ENCODE assay signal across 7 cellular contexts in genomic region chr2:219521066-219521880, GRCh38. TPM values are rescaled to one million over a fixed set of nuclear protein-coding genes. Genes with fewer than 3 reads are reported as not detected.
DNase-seq lines count a peak whose midpoint lies in the region; ATAC-seq and TF ChIP-seq lines count a peak whose summit lies in the region.

No MANE protein-coding gene starts in this region.

- TF ChIP-seq CTCF in LNCAP (IDR thresholded peaks at IDR 0.05) (peak; percentile 50), adrenal gland (IDR thresholded peaks at IDR 0.05) (peak; percentile 43 to 65 (median 58)), vagina (IDR thresholded peaks at IDR 0.05) (peak; percentile 9 to 48 (median 28))

- H3K27me3 ChIP-seq in adrenal gland = peaks cover 52% of the 10 kb centered on the region
- H3K27me3 ChIP-seq in vagina = no peaks in the 10 kb centered on the region

- TF ChIP-seq POLR2A in adrenal gland (IDR thresholded peaks at IDR 0.05) (no peak), vagina (IDR thresholded peaks at IDR 0.05) (no peak)

- H3K4me1 ChIP-seq in adrenal gland (replicated peaks in 1 of 2) (peaks cover 0 to 26% of the 10 kb centered on the region in 2 donors), vagina (peaks cover 37% of the 10 kb centered on the region)

- WGBS in adrenal gland, 4 donors = 14 to 20% (median 16%) methylated on average over 13 to 14 of the region's 14 CpGs

- intact Hi-C loops in adrenal gland (cut with DNase I) = no loop called here
- intact Hi-C loops in vagina (cut with DNase I) = no loop called here

- H3K4me3 ChIP-seq in adrenal gland = peak overlapping the region in 1 of 4 donors; percentile 26
- H3K4me3 ChIP-seq in vagina = no peak overlapping the region

- peak; percentile 82 for DNase-seq in GM03348 (ENCODE audit: low spot score)
- peak in 5 of 7 donors; percentile 38 to 75 (median 54) for DNase-seq in adrenal gland
- peak; percentile 38 for DNase-seq in iris pigment epithelial cell (ENCODE audit: low read depth)
- DNase-seq in vagina (ENCODE audit: extremely low spot score in 2 of 2) = no peak
- no peak for DNase-seq in activated CD4-positive, alpha-beta T cell treated with anti-CD3 and anti-CD28 coated beads, Interleukin-2, amount 50 U/mL, for 1 hour

- H3K9me3 ChIP-seq in adrenal gland (replicated peaks in 1 of 3) = no peaks in the 10 kb centered on the region
- H3K9me3 ChIP-seq in vagina = no peaks in the 10 kb centered on the region

- H3K27ac ChIP-seq in adrenal gland (peak overlapping the region in 1 of 5 donors; percentile 57), vagina (peak overlapping the region; percentile 84)

- no peak for ATAC-seq in HG02571 (IDR thresholded peaks at IDR 0.05; ENCODE audit: unreplicated experiment)

- no peaks in the 10 kb centered on the region for H3K36me3 ChIP-seq in adrenal gland (replicated peaks in 1 of 2)
- no peaks in the 10 kb centered on the region for H3K36me3 ChIP-seq in vagina

RNA-seq across cellular contexts. Expression of gene ASIC4, which starts 7.0 kb away (rescaled TPM):
- 1 to 10 TPM in 2 of 8 donors, under 1 TPM in 2, not detected in 4; 0.15 to 2.2 (median 1.1) TPM for total RNA-seq in adrenal gland
- polyA plus RNA-seq in adrenal gland = 10 to 100 TPM in 1 of 3 donors, 1 to 10 TPM in 1, under 1 TPM in 1; 0.31 to 16.3 (median 1.8) TPM
- not detected for total RNA-seq in vagina

RNA-seq across cellular contexts. Expression of gene CHPF, which starts 22.3 kb away (rescaled TPM):
- total RNA-seq in adrenal gland (100 to 1,000 TPM in 3 of 8 donors, 10 to 100 TPM in 5; 42.0 to 196 (median 88.6) TPM), vagina (41.5 TPM)
- 10 to 100 TPM in 2 of 3 donors, 1 to 10 TPM in 1; 9.1 to 49.8 (median 44.2) TPM for polyA plus RNA-seq in adrenal gland

RNA-seq across cellular contexts. Expression of gene TMEM198, which starts 22.6 kb away (rescaled TPM):
- 10 to 100 TPM in 5 of 8 donors, 1 to 10 TPM in 3; 6.2 to 16.2 (median 10.4) TPM for total RNA-seq in adrenal gland
- 10 to 100 TPM in 2 of 3 donors, 1 to 10 TPM in 1; 7.5 to 12.1 (median 10.2) TPM for polyA plus RNA-seq in adrenal gland
- 1.5 TPM for total RNA-seq in vagina

RNA-seq across cellular contexts. Expression of gene GMPPA, which starts 22.6 kb away (rescaled TPM):
- 10 to 100 TPM; 23.0 to 60.6 (median 26.4) TPM for total RNA-seq in adrenal gland
- polyA plus RNA-seq in adrenal gland = 10 to 100 TPM; 36.8 to 72.2 (median 38.5) TPM
- total RNA-seq in vagina = 35.4 TPM

RNA-seq across cellular contexts. Expression of gene OBSL1, which starts 50.1 kb away (rescaled TPM):
- total RNA-seq in adrenal gland (100 to 1,000 TPM; 127 to 215 (median 169) TPM), vagina (53.0 TPM)
- 100 to 1,000 TPM in 2 of 3 donors, 10 to 100 TPM in 1; 63.9 to 427 (median 408) TPM for polyA plus RNA-seq in adrenal gland

Comparison
In these comparisons a context has a peak if more than half of its experiments do, and no peak if none do; other contexts are left out.
1. DNase-seq: peak in GM03348 (single experiment), adrenal gland (5 of 7) and iris pigment epithelial cell (single experiment); none in vagina (0 of 2) and activated CD4-positive, alpha-beta T cell treated with anti-CD3 and anti-CD28 coated beads, Interleukin-2, amount 50 U/mL, for 1 hour (single experiment).
2. Peak in every context shown above with its lines, with median percentiles within 50 percentile points of each other: CTCF ChIP-seq.